ENCODE assay signal across 26 cellular contexts in genomic region chr1:171582589-171582988, GRCh38. TPM values are rescaled to one million over a fixed set of nuclear protein-coding genes. Genes with fewer than 3 reads are reported as not detected.
"Had no signal": no experiment of that assay in that cellular context is flagged by ENCODE, and none has a peak within 500 bp of the region (broad histone marks: within the 10 kb centered on the region; RNA-seq: fewer than 3 reads in every experiment).

No MANE protein-coding gene starts in this region.

- DNase-seq: activated B cell treated with CpG ODN at 0.5 μM for 24 hours; activated CD4-positive, alpha-beta T cell treated with anti-CD3 and anti-CD28 coated beads for 4 hours; activated CD4-positive, alpha-beta T cell treated with anti-CD3 and anti-CD28 coated beads, Interleukin-2, amount 50 U/mL, for 4 hours; activated CD8-positive, alpha-beta memory T cell treated with anti-CD3 and anti-CD28 coated beads, Interleukin-2, amount 50 U/mL, for 48 hours; activated CD8-positive, alpha-beta T cell treated with anti-CD3 and anti-CD28 coated beads, Interleukin-2, amount 10 ng/mL, durations not matched to agents 7 days and 5 days; activated effector memory CD4-positive, alpha-beta T cell treated with Interleukin-2 at 50 U/mL for 16 hours; activated naive CD4-positive, alpha-beta T cell; activated naive CD8-positive, alpha-beta T cell treated with anti-CD3 and anti-CD28 coated beads for 36 hours; activated T-cell treated with anti-CD3 and anti-CD28 coated beads, Interleukin-2, amount 50 U/mL, for 1 hour; adrenal gland; anterior cingulate cortex; central memory CD4-positive, alpha-beta T cell; Karpas-422; MM.1S; NCI-H1105; NCI-H1436 treated with DMSO at 0.1 percent for 48 hours; NCI-H187; NCI-H2081; NCI-H510A treated with DMSO at 0.1 percent for 48 hours; SHP77; T-helper 9 cell had no signal

- H3K4me3 ChIP-seq: adrenal gland, K562, SJSA1 had no signal

- H3K27me3 Mint-ChIP-seq: activated B cell treated with CpG ODN at 0.5 μM for 24 hours; activated naive CD8-positive, alpha-beta T cell treated with anti-CD3 and anti-CD28 coated beads for 36 hours had no signal

- H3K4me1 Mint-ChIP-seq: activated B cell treated with CpG ODN at 0.5 μM for 24 hours had no signal

- H3K9me3 Mint-ChIP-seq: activated B cell treated with CpG ODN at 0.5 μM for 24 hours; activated naive CD8-positive, alpha-beta T cell treated with anti-CD3 and anti-CD28 coated beads for 36 hours; T-helper 1 cell treated with Interleukin-12 subunit alpha and Interleukin-12 subunit beta and Interleukin-4 antibody, amounts not matched to agents 30 μg/mL and 1 μg/mL, for 36 hours had no signal

- H3K27me3 ChIP-seq: adrenal gland, SJSA1 had no signal

- H3K27ac Mint-ChIP-seq: activated B cell treated with CpG ODN at 0.5 μM for 24 hours; activated naive CD8-positive, alpha-beta T cell treated with anti-CD3 and anti-CD28 coated beads for 36 hours had no signal

- H3K4me3 Mint-ChIP-seq: activated B cell treated with CpG ODN at 0.5 μM for 24 hours; activated CD8-positive, alpha-beta T cell treated with anti-CD3 and anti-CD28 coated beads, Interleukin-2, amount 10 ng/mL, durations not matched to agents 7 days and 5 days; activated naive CD8-positive, alpha-beta T cell treated with anti-CD3 and anti-CD28 coated beads for 36 hours; T-helper 1 cell treated with Interleukin-12 subunit alpha and Interleukin-12 subunit beta and Interleukin-4 antibody, amounts not matched to agents 30 μg/mL and 1 μg/mL, for 36 hours had no signal

- ATAC-seq: activated CD8-positive, alpha-beta T cell treated with anti-CD3 and anti-CD28 coated beads, Interleukin-2, amount 10 ng/mL, durations not matched to agents 7 days and 5 days; SK-N-SH treated with all-trans-retinoic acid at 6 μM for 48 hours had no signal

- FAIRE-seq: K562, RCC 7860 had no signal

RNA-seq across cellular contexts. Expression of gene MYOCOS, which starts 39.5 kb away (rescaled TPM):
- total RNA-seq: adrenal gland, SJSA1 had no signal
